8 cellular contexts compared by ENCODE assay signal in the genomic region with DNA sequence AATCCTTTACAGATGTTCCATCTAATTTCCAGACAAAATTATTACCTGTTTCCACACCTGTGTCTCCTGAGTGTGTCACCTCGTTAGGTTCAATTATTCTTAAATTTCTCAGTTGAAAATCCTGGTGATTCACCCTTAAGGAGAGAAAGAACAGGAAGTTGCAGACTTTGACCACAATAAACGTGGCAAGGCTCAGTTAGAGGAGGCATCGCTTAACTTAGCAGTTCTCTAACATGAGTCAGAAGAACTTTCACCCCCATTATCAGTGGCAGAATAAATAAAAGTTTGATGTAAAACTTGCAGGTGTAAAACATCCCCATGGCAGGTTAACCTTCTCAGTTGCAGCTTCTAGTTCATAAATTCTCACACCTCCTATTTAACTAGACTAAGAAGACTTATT. TPM values are rescaled to one million over a fixed set of nuclear protein-coding genes. Genes with fewer than 3 reads are reported as not detected.
DNase-seq lines count a peak whose midpoint lies in the region; ATAC-seq, FAIRE-seq and TF ChIP-seq lines count a peak whose summit lies in the region.

No MANE protein-coding gene starts in this region.

- no peak overlapping the region for H3K27ac ChIP-seq in BLaER1

- H3K27me3 ChIP-seq in BLaER1 (no peaks in the 10 kb centered on the region), bronchial epithelial cell (ENCODE audit: control insufficient read depth, insufficient read depth, low read length) (no peaks in the 10 kb centered on the region)

- peak overlapping the region; percentile 20 for H3K4me2 ChIP-seq in BLaER1

- DNase-seq in H4 (ENCODE audit: low spot score) (peak; percentile 78), RPMI8226 (peak; percentile 21), bronchial epithelial cell (ENCODE audit: low read depth) (peak; percentile 98), omental fat pad (ENCODE audit: low spot score) (no peak), hippocampal formation (lab: John Stamatoyannopoulos, UW) (no peak), cortex of kidney (lab: John Stamatoyannopoulos, UW) (no peak)

- H3K4me1 ChIP-seq in BLaER1 = peaks cover 29% of the 10 kb centered on the region

- peaks cover 28% of the 10 kb centered on the region for H3K9me3 ChIP-seq in BLaER1

- TF ChIP-seq CTCF in bronchial epithelial cell (IDR thresholded peaks at IDR 0.05; ENCODE audit: insufficient read depth, low read length, severe bottlenecking) (no peak), omental fat pad (IDR thresholded peaks at IDR 0.05) (no peak)

- peaks cover 41% of the 10 kb centered on the region for H3K36me3 ChIP-seq in BLaER1
- H3K36me3 ChIP-seq in bronchial epithelial cell (ENCODE audit: control insufficient read depth, insufficient read depth, low read length) = no peaks in the 10 kb centered on the region

- peak; percentile 57 for ATAC-seq in omental fat pad (ENCODE audit: low FRiP score)
- no peak for ATAC-seq in HG02588 (IDR thresholded peaks at IDR 0.05; ENCODE audit: unreplicated experiment)

- peaks cover 9% of the 10 kb centered on the region; the same call in 1 of the 2 replicates for H4K20me1 ChIP-seq in BLaER1

- no peak overlapping the region for H3K4me3 ChIP-seq in BLaER1
- no peak overlapping the region for H3K4me3 ChIP-seq in bronchial epithelial cell (ENCODE audit: low read depth, low read length)

- no peak overlapping the region for H3K9ac ChIP-seq in BLaER1

- no peak for FAIRE-seq in bronchial epithelial cell (lab: Jason Lieb, UNC)

RNA-seq across cellular contexts. Expression of a gene that starts 8.3 kb away (rescaled TPM):
- total RNA-seq in H4 (2014; rRNA removed; shearing (Covaris generic)) = 90.9 and 123 TPM in 2 replicates
- total RNA-seq in bronchial epithelial cell = 76.6 and 112 TPM in 2 replicates
- 100 to 1,000 TPM in 1 of 4 donors, 10 to 100 TPM in 3; 52.8 to 101 (median 77.6) TPM for total RNA-seq in omental fat pad

Comparison
In these comparisons a context has a peak if more than half of its experiments do, and no peak if none do; other contexts are left out.
1. DNase-seq: peak in H4 (single experiment), RPMI8226 (single experiment) and bronchial epithelial cell (single experiment); none in omental fat pad (single experiment), hippocampal formation (0 of 2) and cortex of kidney (single experiment).